8 cellular contexts compared by ENCODE assay signal in the genomic region with DNA sequence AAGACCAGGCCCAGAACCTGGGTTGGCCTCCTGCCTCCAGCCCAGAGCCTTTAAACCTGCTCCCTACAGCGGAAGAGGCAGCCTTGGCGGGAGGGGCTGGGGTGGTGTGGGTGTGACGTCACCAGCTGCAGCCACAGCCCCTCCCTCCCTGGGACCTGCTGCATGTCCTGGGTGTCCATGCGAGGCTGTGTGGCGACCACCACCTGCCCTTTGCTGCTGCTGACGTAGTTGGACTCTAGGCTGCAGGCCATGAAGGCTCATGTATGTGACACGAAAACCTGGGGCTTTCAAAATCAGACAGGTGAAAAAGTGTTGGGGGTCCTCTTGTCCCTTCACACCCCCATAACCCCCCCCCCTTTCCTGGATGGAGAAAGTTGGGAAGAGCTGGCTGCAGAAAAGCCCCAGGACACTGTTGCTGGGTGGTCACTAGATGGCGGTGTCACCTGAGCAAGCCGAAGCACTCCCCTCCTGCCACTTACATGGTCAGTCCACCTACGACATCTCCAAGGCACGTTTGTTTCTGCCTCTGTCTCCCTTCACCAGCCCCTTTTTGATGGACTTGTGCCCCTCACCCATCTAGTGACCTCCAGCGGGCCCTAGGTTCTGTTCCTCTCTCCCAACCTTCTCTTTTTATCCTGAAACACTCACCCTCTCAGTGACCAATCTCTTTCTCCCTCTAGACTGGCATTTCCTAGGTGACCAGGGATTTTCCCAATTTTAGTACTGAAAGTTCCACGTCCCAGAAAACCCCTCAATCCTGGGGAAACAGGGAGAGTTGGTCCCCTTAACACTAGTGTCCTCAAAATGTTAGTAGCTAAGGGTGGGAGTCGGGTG. TPM values are rescaled to one million over a fixed set of nuclear protein-coding genes. Genes with fewer than 3 reads are reported as not detected.
DNase-seq lines count a peak whose midpoint lies in the region; ATAC-seq and TF ChIP-seq lines count a peak whose summit lies in the region.

No MANE protein-coding gene starts in this region.

- H3K4me3 ChIP-seq in body of pancreas: no peak overlapping the region

- WGBS in body of pancreas, 2 donors: 29% methylated on average over 12 to 13 of the region's 14 CpGs

- H3K27ac ChIP-seq in body of pancreas: no peak overlapping the region

- ATAC-seq in body of pancreas (peak; percentile 89), HG02885 (IDR thresholded peaks at IDR 0.05; ENCODE audit: poor library complexity, unreplicated experiment) (no peak), HG02852 (IDR thresholded peaks at IDR 0.05; ENCODE audit: unreplicated experiment) (no peak)

- peaks cover 14% of the 10 kb centered on the region for H3K4me1 ChIP-seq in body of pancreas

- H3K36me3 ChIP-seq in body of pancreas (replicated peaks in 1 of 2; ENCODE audit: insufficient read depth in 1 of 2, low read depth in 2 of 2): no peaks in the 10 kb centered on the region

- peak; percentile 66 for DNase-seq in ELR (ENCODE audit: low read depth)
- peak; percentile 45 for DNase-seq in LHCN-M2 (ENCODE audit: low read depth)
- peak; percentile 33 to 60 for DNase-seq in SHP77 (lab: John Stamatoyannopoulos, UW)
- peak; percentile 56 to 74 (median 64) for DNase-seq in body of pancreas
- peak; percentile 87 for DNase-seq in iPS-NIHi11 (ENCODE audit: low spot score)
- peak in 3 of 4 experiments; percentile 13 to 20 (median 19) for DNase-seq in stimulated activated CD4-positive, alpha-beta T cell treated with anti-CD3 and anti-CD28 coated beads, Interleukin-1b, Interleukin-23, amount 100 ng/mL, for 24 hours (ENCODE audit: low read depth in 4 of 4, low spot score in 1 of 4)

- peak; percentile 67 to 81 (median 79) for TF ChIP-seq CTCF in body of pancreas (IDR thresholded peaks at IDR 0.05)

- H3K9me3 ChIP-seq in body of pancreas: no peaks in the 10 kb centered on the region

- intact Hi-C loops in body of pancreas (cut with DNase I): loop anchor here (10.0 kb wide), 1 partner anchor 324 kb away; no protein-coding TSS in a partner anchor

- TF ChIP-seq POLR2A in body of pancreas (IDR thresholded peaks at IDR 0.05): no peak

- H3K27me3 ChIP-seq in body of pancreas: no peaks in the 10 kb centered on the region

RNA-seq across cellular contexts. Expression of a gene that starts 35.2 kb away (rescaled TPM):
- total RNA-seq in LHCN-M2 (2014; rRNA removed) (not detected in 2 replicates), body of pancreas (1 to 10 TPM; 4.7 to 5.3 TPM)
- polyA plus RNA-seq in LHCN-M2 (2012): not detected

Comparison
In these comparisons a context has a peak if more than half of its experiments do, and no peak if none do; other contexts are left out.
1. DNase-seq: peak in every context shown above with its lines; median percentile 87 in iPS-NIHi11; 66 in ELR; 64 in body of pancreas; 46 in SHP77; 45 in LHCN-M2; 19 in stimulated activated CD4-positive, alpha-beta T cell treated with anti-CD3 and anti-CD28 coated beads, Interleukin-1b, Interleukin-23, amount 100 ng/mL, for 24 hours.